ENCODE assay signal across 10 cellular contexts in the genomic region with DNA sequence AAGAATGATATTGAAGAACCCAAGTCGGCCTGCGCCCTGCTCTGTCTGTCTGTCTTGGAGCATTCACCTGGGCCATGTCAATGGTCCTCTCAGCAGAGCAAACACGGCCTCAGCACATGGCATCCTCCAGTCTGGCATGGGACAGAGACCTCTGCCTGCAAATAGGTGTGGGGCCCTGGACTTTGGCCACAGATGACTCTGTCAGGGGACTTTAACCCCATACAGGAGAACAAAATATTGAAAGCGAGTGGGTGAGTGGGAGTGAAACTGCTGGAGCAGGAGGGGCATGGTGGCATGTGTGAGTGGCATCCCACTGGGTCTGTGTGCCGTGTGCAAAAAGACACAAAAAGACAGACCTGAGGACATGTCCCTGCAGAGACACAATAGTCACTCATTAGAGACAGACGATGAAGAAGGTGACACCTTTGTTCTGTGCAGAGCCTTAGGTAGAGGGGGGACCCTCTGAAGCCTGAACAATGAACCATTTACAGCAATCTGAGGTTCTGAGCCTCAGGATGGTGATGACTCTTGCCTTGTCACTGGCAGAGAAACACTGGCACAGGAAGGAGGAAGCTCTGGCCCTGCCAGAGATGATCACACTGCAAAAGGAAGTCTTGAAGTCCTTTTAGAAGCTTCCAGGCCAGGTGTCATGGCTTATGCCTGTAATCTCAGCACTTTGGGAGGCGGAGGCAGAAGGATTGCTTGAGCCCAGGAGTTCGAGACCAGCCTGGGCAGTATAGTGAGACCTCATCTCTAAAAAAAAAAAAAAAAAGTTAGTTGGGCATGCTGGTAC. TPM values are rescaled to one million over a fixed set of nuclear protein-coding genes. Genes with fewer than 3 reads are reported as not detected.
DNase-seq lines count a peak whose midpoint lies in the region; ATAC-seq and TF ChIP-seq lines count a peak whose summit lies in the region.
"Had no signal": no experiment of that assay in that cellular context is flagged by ENCODE, and none has a peak within 500 bp of the region (broad histone marks: within the 10 kb centered on the region; RNA-seq: fewer than 3 reads in every experiment).

No MANE protein-coding gene starts in this region.

- H3K9me3 ChIP-seq in liver (ENCODE audit: control insufficient read depth in 4 of 4, low read length in 3 of 4) (no peaks in the 10 kb centered on the region), testis (no peaks in the 10 kb centered on the region)

- no peaks in the 10 kb centered on the region for H3K9me3 Mint-ChIP-seq in activated T-helper 2 cell treated with anti-CD3 and anti-CD28 coated beads, Interferon-gamma antibody, Interleukin-2, Interleukin-4, amounts not matched to agents 10 μg/mL and 5 μg/mL and 100 μg/mL, durations not matched to agents 14 hours and 24 hours and 36 hours

- H3K27me3 ChIP-seq in liver (ENCODE audit: control insufficient read depth in 4 of 4, insufficient read depth in 4 of 4, low read length in 3 of 4) (no peaks in the 10 kb centered on the region), testis (no peaks in the 10 kb centered on the region)

- 52% methylated on average over 8 of the region's 8 CpGs for WGBS in liver
- WGBS in testis, 2 donors: 81 to 86% methylated on average over 8 of the region's 8 CpGs

- peak; percentile 36 for DNase-seq in stimulated activated CD4-positive, alpha-beta T cell treated with anti-CD3 and anti-CD28 coated beads, Interleukin-15, amount 100 ng/mL, for 24 hours
- DNase-seq in stimulated activated CD4-positive, alpha-beta T cell treated with anti-CD3 and anti-CD28 coated beads, Interleukin-4, amount 100 ng/mL, for 24 hours: no peak
- DNase-seq in activated T-helper 2 cell treated with anti-CD3 and anti-CD28 coated beads, Interferon-gamma antibody, Interleukin-2, Interleukin-4, amounts not matched to agents 10 μg/mL and 5 μg/mL and 100 μg/mL, durations not matched to agents 14 hours and 24 hours and 36 hours (ENCODE audit: low spot score): no peak
- no peak for DNase-seq in testis
- DNase-seq in superior temporal gyrus (ENCODE audit: extremely low spot score): no peak
- DNase-seq: HCEC 1CT, Right ventricle myocardium superior had no signal

- peaks cover 80% of the 10 kb centered on the region for H3K4me1 Mint-ChIP-seq in activated T-helper 2 cell treated with anti-CD3 and anti-CD28 coated beads, Interferon-gamma antibody, Interleukin-2, Interleukin-4, amounts not matched to agents 10 μg/mL and 5 μg/mL and 100 μg/mL, durations not matched to agents 14 hours and 24 hours and 36 hours (ENCODE audit: low read depth)

- H3K36me3 Mint-ChIP-seq in activated T-helper 2 cell treated with anti-CD3 and anti-CD28 coated beads, Interferon-gamma antibody, Interleukin-2, Interleukin-4, amounts not matched to agents 10 μg/mL and 5 μg/mL and 100 μg/mL, durations not matched to agents 14 hours and 24 hours and 36 hours (ENCODE audit: low read depth): peaks cover 39% of the 10 kb centered on the region

- peak overlapping the region; percentile 50 to 90 for H3K27ac ChIP-seq in liver (ENCODE audit: low read depth in 1 of 2, low read length in 2 of 2)
- peak overlapping the region in 1 of 2 donors; percentile 87 for H3K27ac ChIP-seq in testis

- TF ChIP-seq POLR2A in testis (IDR thresholded peaks at IDR 0.05): no peak

- no peak for TF ChIP-seq CTCF in liver (IDR thresholded peaks at IDR 0.05; ENCODE audit: low read depth, low read length, missing input control)
- TF ChIP-seq CTCF in testis (IDR thresholded peaks at IDR 0.05): no peak

- peaks cover 0 to 3% (median 0%) of the 10 kb centered on the region in 4 donors for H3K36me3 ChIP-seq in liver (ENCODE audit: control insufficient read depth in 4 of 4, insufficient read depth in 3 of 4, low read depth in 1 of 4, low read length in 3 of 4)
- H3K36me3 ChIP-seq in testis (ENCODE audit: low read depth, missing control alignments): no peaks in the 10 kb centered on the region

- H3K4me3 ChIP-seq in liver (ENCODE audit: low read depth in 1 of 3, low read length in 3 of 3) (no peak overlapping the region), testis (no peak overlapping the region)

- peaks cover 10 to 63% (median 54%) of the 10 kb centered on the region in 4 donors for H3K4me1 ChIP-seq in liver (ENCODE audit: control insufficient read depth in 4 of 4, insufficient read depth in 4 of 4, low read length in 3 of 4)
- H3K4me1 ChIP-seq in testis: peaks cover 18% of the 10 kb centered on the region

- ATAC-seq in HG03045 (IDR thresholded peaks at IDR 0.05; ENCODE audit: unreplicated experiment) (no peak), HG02884 (IDR thresholded peaks at IDR 0.05; ENCODE audit: unreplicated experiment) (no peak)

- H3K27ac Mint-ChIP-seq in activated T-helper 2 cell treated with anti-CD3 and anti-CD28 coated beads, Interferon-gamma antibody, Interleukin-2, Interleukin-4, amounts not matched to agents 10 μg/mL and 5 μg/mL and 100 μg/mL, durations not matched to agents 14 hours and 24 hours and 36 hours: peak overlapping the region; percentile 66

- peak; percentile 32 to 53 for TF ChIP-seq RAD21 in liver (IDR thresholded peaks at IDR 0.05)

- no peak overlapping the region for H3K9ac ChIP-seq in liver (ENCODE audit: low read depth in 1 of 2, low read length in 2 of 2)

- no peaks in the 10 kb centered on the region for H3K27me3 Mint-ChIP-seq in activated T-helper 2 cell treated with anti-CD3 and anti-CD28 coated beads, Interferon-gamma antibody, Interleukin-2, Interleukin-4, amounts not matched to agents 10 μg/mL and 5 μg/mL and 100 μg/mL, durations not matched to agents 14 hours and 24 hours and 36 hours (ENCODE audit: low read depth)

- intact Hi-C loops in activated T-helper 2 cell treated with anti-CD3 and anti-CD28 coated beads, Interferon-gamma antibody, Interleukin-2, Interleukin-4, amounts not matched to agents 10 μg/mL and 5 μg/mL and 100 μg/mL, durations not matched to agents 14 hours and 24 hours and 36 hours (cut with micrococcal nuclease): loop anchor here (1.0 to 5.0 kb wide), 5 partner anchors 8 to 173 kb away; partner anchors contain the start of genes CD4, CHD4, LAG3 and MLF2
- intact Hi-C loops in testis (cut with DNase I; ENCODE audit: low total_unique reads): loop anchor here (10.0 kb wide), 1 partner anchor 45 kb away; the partner anchor contains the start of genes GPR162 and P3H3

- peak overlapping the region; percentile 57 for H3K4me3 Mint-ChIP-seq in activated T-helper 2 cell treated with anti-CD3 and anti-CD28 coated beads, Interferon-gamma antibody, Interleukin-2, Interleukin-4, amounts not matched to agents 10 μg/mL and 5 μg/mL and 100 μg/mL, durations not matched to agents 14 hours and 24 hours and 36 hours (ENCODE audit: low read depth)

TF ChIP-seq in liver, 16 proteins besides CTCF, POLR2A, EP300 and RAD21 (continues in another document):
- TF ChIP-seq HNF4A (conservative IDR thresholded peaks at IDR 0.05): peak; percentile 99 to 100

RNA-seq across cellular contexts. Expression of gene LAG3, which starts 7.5 kb away (rescaled TPM):
- total RNA-seq in activated T-helper 2 cell treated with anti-CD3 and anti-CD28 coated beads, Interferon-gamma antibody, Interleukin-2, Interleukin-4, amounts not matched to agents 10 μg/mL and 5 μg/mL and 100 μg/mL, durations not matched to agents 14 hours and 24 hours and 36 hours: 215 and 223 TPM in 2 replicates
- total RNA-seq in liver (under 1 TPM; 0.14 to 0.42 TPM), testis (1 to 10 TPM; 4.1 to 7.1 TPM)
- polyA plus RNA-seq in liver (1 to 10 TPM in 1 of 2 donors, under 1 TPM in 1; 0.53 to 1.2 TPM), testis (ENCODE audit: insufficient read depth, low read depth, low replicate concordance) (6.3 TPM)

RNA-seq across cellular contexts. Expression of gene CD4, which starts 9.5 kb away (rescaled TPM):
- 354 and 368 TPM in 2 replicates for total RNA-seq in activated T-helper 2 cell treated with anti-CD3 and anti-CD28 coated beads, Interferon-gamma antibody, Interleukin-2, Interleukin-4, amounts not matched to agents 10 μg/mL and 5 μg/mL and 100 μg/mL, durations not matched to agents 14 hours and 24 hours and 36 hours
- total RNA-seq in liver (10 to 100 TPM; 22.5 to 44.8 TPM), testis (1 to 10 TPM; 2.0 to 4.5 TPM)
- polyA plus RNA-seq in liver (10 to 100 TPM; 15.9 to 41.5 TPM), testis (ENCODE audit: insufficient read depth, low read depth, low replicate concordance) (22.2 TPM)

RNA-seq across cellular contexts. Expression of gene PTMS, which starts 13.7 kb away (rescaled TPM):
- 235 and 262 TPM in 2 replicates for total RNA-seq in activated T-helper 2 cell treated with anti-CD3 and anti-CD28 coated beads, Interferon-gamma antibody, Interleukin-2, Interleukin-4, amounts not matched to agents 10 μg/mL and 5 μg/mL and 100 μg/mL, durations not matched to agents 14 hours and 24 hours and 36 hours
- total RNA-seq in liver: 100 to 1,000 TPM in 1 of 2 donors, 10 to 100 TPM in 1; 26.3 to 106 TPM
- polyA plus RNA-seq in liver: 100 to 1,000 TPM; 103 to 261 TPM
- total RNA-seq in testis: 10 to 100 TPM; 53.4 to 64.3 TPM
- 185 TPM for polyA plus RNA-seq in testis (ENCODE audit: insufficient read depth, low read depth, low replicate concordance)

RNA-seq across cellular contexts. Expression of gene MLF2, which starts 26.9 kb away (rescaled TPM):
- total RNA-seq in activated T-helper 2 cell treated with anti-CD3 and anti-CD28 coated beads, Interferon-gamma antibody, Interleukin-2, Interleukin-4, amounts not matched to agents 10 μg/mL and 5 μg/mL and 100 μg/mL, durations not matched to agents 14 hours and 24 hours and 36 hours: 162 and 172 TPM in 2 replicates
- total RNA-seq in liver (100 to 1,000 TPM in 1 of 2 donors, 10 to 100 TPM in 1; 59.6 to 131 TPM), testis (100 to 1,000 TPM; 211 to 242 TPM)
- polyA plus RNA-seq in liver (100 to 1,000 TPM; 194 to 235 TPM), testis (ENCODE audit: insufficient read depth, low read depth, low replicate concordance) (177 TPM)

RNA-seq across cellular contexts. Expression of gene GPR162, which starts 41.8 kb away (rescaled TPM):
- 0.11 and 0.30 TPM in 2 replicates for total RNA-seq in activated T-helper 2 cell treated with anti-CD3 and anti-CD28 coated beads, Interferon-gamma antibody, Interleukin-2, Interleukin-4, amounts not matched to agents 10 μg/mL and 5 μg/mL and 100 μg/mL, durations not matched to agents 14 hours and 24 hours and 36 hours
- total RNA-seq in liver (1 to 10 TPM in 1 of 2 donors, under 1 TPM in 1; 0.59 to 2.1 TPM), testis (1 to 10 TPM in 1 of 2 donors, under 1 TPM in 1; 0.94 to 2.2 TPM)
- polyA plus RNA-seq in liver (1 to 10 TPM; 1.4 to 2.4 TPM), testis (ENCODE audit: insufficient read depth, low read depth, low replicate concordance) (1.8 TPM)

Comparison
In these comparisons a context has a peak if more than half of its experiments do, and no peak if none do; other contexts are left out.
1. RNA of gene LAG3, which starts 7.5 kb away (total RNA-seq): 215 to 223 TPM in activated T-helper 2 cell treated with anti-CD3 and anti-CD28 coated beads, Interferon-gamma antibody, Interleukin-2, Interleukin-4, amounts not matched to agents 10 μg/mL and 5 μg/mL and 100 μg/mL, durations not matched to agents 14 hours and 24 hours and 36 hours; 4.1 to 7.1 TPM in testis and 0.14 to 0.42 TPM in liver; every median in the first group is over 10 times any median in the second.